35 cellular contexts compared by ENCODE assay signal in the genomic region with DNA sequence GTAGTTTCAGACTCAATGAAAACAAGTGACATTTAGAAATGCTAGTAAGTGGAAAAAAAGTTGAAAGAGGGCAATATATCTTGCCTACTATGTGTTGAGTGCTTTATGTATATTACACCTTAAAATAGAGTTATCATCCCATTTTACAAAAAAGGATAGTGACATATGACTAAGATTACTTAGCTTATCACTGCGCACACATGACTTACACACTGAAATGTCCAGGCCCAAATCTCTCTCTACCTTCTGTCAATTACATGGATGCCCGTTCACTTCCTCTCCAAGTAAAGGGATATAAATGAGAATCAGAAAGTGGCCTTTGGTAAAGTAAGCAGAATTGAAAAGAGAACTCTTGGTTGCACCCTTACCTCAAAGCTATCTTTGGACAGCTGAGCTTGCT.
"Had no signal": no experiment of that assay in that cellular context is flagged by ENCODE, and none has a peak within 500 bp of the region (broad histone marks: within the 10 kb centered on the region; RNA-seq: fewer than 3 reads in every experiment).

No MANE protein-coding gene starts in this region.

- H3K4me3 ChIP-seq: MG63 had no signal

- H3K27me3 ChIP-seq: MG63 had no signal

- H3K36me3 ChIP-seq: MG63 had no signal

- DNase-seq: Kasumi-1, MG63, MM.1S, MV-4-11, NCI-H1048, NCI-H1092, NCI-H1092 treated with DMSO at 0.1 percent for 48 hours, NCI-H1105, NCI-H1105 treated with DMSO at 0.1 percent for 48 hours, NCI-H1417, NCI-H1417 treated with DMSO at 0.1 percent for 48 hours, NCI-H1436, NCI-H1436 treated with DMSO at 0.1 percent for 48 hours, NCI-H146, NCI-H1694, NCI-H1694 treated with DMSO at 0.1 percent for 48 hours, NCI-H187, NCI-H187 treated with DMSO at 0.1 percent for 48 hours, NCI-H1930, NCI-H2029, NCI-H2029 treated with DMSO at 0.1 percent for 48 hours, NCI-H2081, NCI-H2081 treated with DMSO at 0.1 percent for 48 hours, NCI-H2107, NCI-H2171, NCI-H2171 treated with DMSO at 0.1 percent for 48 hours, NCI-H2227 treated with DMSO at 0.1 percent for 48 hours, NCI-H226, NCI-H345, NCI-H446, NCI-H446 treated with DMSO at 0.1 percent for 48 hours, NCI-H510A, NCI-H510A treated with DMSO at 0.1 percent for 48 hours, NCI-H524, NCI-H524 treated with DMSO at 0.1 percent for 48 hours had no signal

- H3K9me3 ChIP-seq: MG63 had no signal
